ENCODE assay signal across 26 cellular contexts in the genomic region with DNA sequence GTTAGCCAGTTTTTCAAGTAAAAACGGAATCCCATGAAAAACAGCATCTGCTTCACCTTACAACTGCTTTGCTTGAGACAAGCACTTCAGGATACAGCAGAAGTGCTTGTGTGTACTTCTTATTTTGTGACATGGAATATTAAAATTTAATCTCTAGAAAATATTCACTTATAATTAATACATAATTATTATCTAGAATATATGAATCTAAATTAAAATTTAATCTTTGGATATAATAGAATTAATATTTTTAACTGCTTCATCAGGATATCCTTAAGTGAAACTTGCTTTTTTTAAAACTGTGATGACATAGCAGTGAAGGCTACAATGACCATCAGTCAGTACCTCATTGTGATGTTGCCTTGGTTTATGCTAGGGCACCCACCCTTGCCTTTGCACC.
DNase-seq lines count a peak whose midpoint lies in the region; ATAC-seq, FAIRE-seq and TF ChIP-seq lines count a peak whose summit lies in the region.
"Had no signal": no experiment of that assay in that cellular context is flagged by ENCODE, and none has a peak within 500 bp of the region (broad histone marks: within the 10 kb centered on the region; RNA-seq: fewer than 3 reads in every experiment).

No MANE protein-coding gene starts in this region.

- no peaks in the 10 kb centered on the region for H3K27me3 ChIP-seq in Panc1 (ENCODE audit: control insufficient read depth, insufficient read depth, low read length)
- no peaks in the 10 kb centered on the region for H3K27me3 ChIP-seq in adipocyte (replicated peaks; ENCODE audit: control insufficient read depth, insufficient read depth, low read length)
- no peaks in the 10 kb centered on the region for H3K27me3 ChIP-seq in smooth muscle cell (ENCODE audit: low read depth)
- H3K27me3 ChIP-seq in MG63 = no peaks in the 10 kb centered on the region
- H3K27me3 ChIP-seq: BE2C; BLaER1 treated with 17β-estradiol and CSF1 and Interleukin-3, amounts not matched to agents 10 nM and 100 nM had no signal

- 3% methylated on average over 1 of the region's 1 CpG for WGBS in smooth muscle cell (ENCODE audit: low lambda C conversion rate)

- peaks cover 21% of the 10 kb centered on the region for H3F3A ChIP-seq in smooth muscle cell (ENCODE audit: low read depth)

- no TSS peak for BruUV-seq in Panc1 (replicated peaks; lab: Mats Ljungman, UMichigan)

- CTCF ChIA-PET in Panc1 (lab: Charles Lee) = no interaction called here

- H3K4me2 ChIP-seq in smooth muscle cell = peak overlapping the region; percentile 83
- H3K4me2 ChIP-seq: A549; BLaER1 treated with 17β-estradiol and CSF1 and Interleukin-3, amounts not matched to agents 10 nM and 100 nM; GM23338 had no signal

- no peak for TF ChIP-seq POLR2A in GM12891 (IDR thresholded peaks at IDR 0.05; ENCODE audit: low read depth, low read length)

- peaks cover 19% of the 10 kb centered on the region for H3K4me1 ChIP-seq in Panc1 (ENCODE audit: control insufficient read depth, insufficient read depth, low read length)
- peaks cover 57% of the 10 kb centered on the region for H3K4me1 ChIP-seq in adipocyte (ENCODE audit: control insufficient read depth, insufficient read depth, low read length)
- H3K4me1 ChIP-seq in smooth muscle cell (ENCODE audit: low read depth) = peaks cover 25% of the 10 kb centered on the region
- H3K4me1 ChIP-seq: BE2C; BLaER1 treated with 17β-estradiol and CSF1 and Interleukin-3, amounts not matched to agents 10 nM and 100 nM; HAP-1 had no signal

- TF ChIP-seq CTCF in Panc1 (IDR thresholded peaks at IDR 0.05) = no peak
- TF ChIP-seq CTCF in smooth muscle cell (IDR thresholded peaks at IDR 0.05; ENCODE audit: borderline replicate concordance, insufficient read depth, poor library complexity, severe bottlenecking) = no peak

- no peaks in the 10 kb centered on the region for H4K20me1 ChIP-seq in smooth muscle cell (ENCODE audit: low read depth)
- H4K20me1 ChIP-seq: BLaER1 treated with 17β-estradiol and CSF1 and Interleukin-3, amounts not matched to agents 10 nM and 100 nM had no signal

- H3K36me3 ChIP-seq in Panc1 (ENCODE audit: control insufficient read depth, insufficient read depth, low read length) = no peaks in the 10 kb centered on the region
- no peaks in the 10 kb centered on the region for H3K36me3 ChIP-seq in adipocyte (ENCODE audit: control insufficient read depth, insufficient read depth, low read length, severe bottlenecking)
- H3K36me3 ChIP-seq in smooth muscle cell (ENCODE audit: low read depth) = no peaks in the 10 kb centered on the region
- H3K36me3 ChIP-seq in MG63 = no peaks in the 10 kb centered on the region
- H3K36me3 ChIP-seq: BE2C; BLaER1 treated with 17β-estradiol and CSF1 and Interleukin-3, amounts not matched to agents 10 nM and 100 nM; HAP-1 had no signal

- POLR2A ChIA-PET in Panc1 (lab: Charles Lee) = no interaction called here

- DNase-seq in GM12891 (ENCODE audit: insufficient read length, low spot score) (no peak), Panc1 (ENCODE audit: low read depth, low spot score) (no peak), adipocyte (ENCODE audit: low read depth) (no peak), smooth muscle cell (lab: John Stamatoyannopoulos, UW; ENCODE audit: unreplicated experiment) (no peak), NCI-H748 (lab: John Stamatoyannopoulos, UW; ENCODE audit: unreplicated experiment) (no peak), MG63 (no peak)
- no peak for DNase-seq in activated CD4-positive, alpha-beta T cell treated with anti-CD3 and anti-CD28 coated beads, Interleukin-2, amount 10 ng/mL, durations not matched to agents 24 days and 14 days
- DNase-seq: 8988T; ACHN; AML-193; BE2C; CD4-positive, alpha-beta T cell; CD8-positive, alpha-beta memory T cell; DMS 273 treated with DMSO at 0.1 percent for 48 hours; DMS79; EL; GDM1; HFFc6 had no signal

- in situ Hi-C loops in Panc1 (cut with HindIII; ENCODE audit: low pct_unique_long_range_greater_than_20kb, low sequenced_read_pairs) = no loop called here

- H3K9ac ChIP-seq in adipocyte (ENCODE audit: low read length) = peak overlapping the region; percentile 71
- no peak overlapping the region for H3K9ac ChIP-seq in smooth muscle cell (ENCODE audit: low read depth)
- H3K9ac ChIP-seq: BLaER1 treated with 17β-estradiol and CSF1 and Interleukin-3, amounts not matched to agents 10 nM and 100 nM had no signal

- H3K27ac ChIP-seq in Panc1 (ENCODE audit: low read length) (peak overlapping the region; percentile 78; the same call in 1 of the 2 replicates), smooth muscle cell (ENCODE audit: low read depth) (peak overlapping the region; percentile 91)
- H3K27ac ChIP-seq: A549; BLaER1 treated with 17β-estradiol and CSF1 and Interleukin-3, amounts not matched to agents 10 nM and 100 nM had no signal

- peaks cover 36% of the 10 kb centered on the region for H3K4me1 Mint-ChIP-seq in activated CD4-positive, alpha-beta T cell treated with anti-CD3 and anti-CD28 coated beads, Interleukin-2, amount 10 ng/mL, durations not matched to agents 24 days and 14 days

- intact Hi-C loops in Panc1 (cut with micrococcal nuclease; ENCODE audit: unreplicated experiment) = no loop called here
- intact Hi-C loops in activated CD4-positive, alpha-beta T cell treated with anti-CD3 and anti-CD28 coated beads, Interleukin-2, amount 10 ng/mL, durations not matched to agents 24 days and 14 days (cut with micrococcal nuclease) = loop anchor here (5.0 to 10.0 kb wide), 7 partner anchors 120 to 530 kb away; partner anchors contain the start of genes SUCO and VAMP4

- peak; percentile 55 for FAIRE-seq in GM12891 (lab: Jason Lieb, UNC)
- FAIRE-seq: A549, GM12878, GM18507, H54 had no signal

- no peak overlapping the region for H3K27ac Mint-ChIP-seq in activated CD4-positive, alpha-beta T cell treated with anti-CD3 and anti-CD28 coated beads, Interleukin-2, amount 10 ng/mL, durations not matched to agents 24 days and 14 days
- H3K27ac Mint-ChIP-seq: CD14-positive monocyte; CD4-positive, alpha-beta T cell; CD8-positive, alpha-beta memory T cell; GM23338; HFFc6 had no signal

- H3K4me3 ChIP-seq in Panc1 (ENCODE audit: low read depth in 2 of 2, low read length in 2 of 2) = no peak overlapping the region
- H3K4me3 ChIP-seq in adipocyte (ENCODE audit: low read length) = no peak overlapping the region
- no peak overlapping the region for H3K4me3 ChIP-seq in smooth muscle cell
- no peak overlapping the region for H3K4me3 ChIP-seq in MG63
- H3K4me3 ChIP-seq: A549; BLaER1 treated with 17β-estradiol and CSF1 and Interleukin-3, amounts not matched to agents 10 nM and 100 nM; GM12878; GM23338; HAP-1 had no signal

- H3K27me3 Mint-ChIP-seq in activated CD4-positive, alpha-beta T cell treated with anti-CD3 and anti-CD28 coated beads, Interleukin-2, amount 10 ng/mL, durations not matched to agents 24 days and 14 days = no peaks in the 10 kb centered on the region
- H3K27me3 Mint-ChIP-seq: CD4-positive, alpha-beta T cell had no signal

- H3K36me3 Mint-ChIP-seq in activated CD4-positive, alpha-beta T cell treated with anti-CD3 and anti-CD28 coated beads, Interleukin-2, amount 10 ng/mL, durations not matched to agents 24 days and 14 days (ENCODE audit: low read depth) = peaks cover 3% of the 10 kb centered on the region
- H3K36me3 Mint-ChIP-seq: CD14-positive monocyte; CD8-positive, alpha-beta memory T cell had no signal

- no peaks in the 10 kb centered on the region for H3K79me2 ChIP-seq in smooth muscle cell (ENCODE audit: low read depth)

- H2AFZ ChIP-seq in smooth muscle cell (ENCODE audit: low read depth) = peak overlapping the region; percentile 71
- H2AFZ ChIP-seq: GM23338 had no signal

- H3K9me3 Mint-ChIP-seq in activated CD4-positive, alpha-beta T cell treated with anti-CD3 and anti-CD28 coated beads, Interleukin-2, amount 10 ng/mL, durations not matched to agents 24 days and 14 days = no peaks in the 10 kb centered on the region
- H3K9me3 Mint-ChIP-seq: CD4-positive, alpha-beta T cell; CD8-positive, alpha-beta memory T cell; GM23338; HFFc6 had no signal

- no peak for ATAC-seq in Panc1
- ATAC-seq: A549, GM12878, GM23338 had no signal

- H3K9me3 ChIP-seq in Panc1 (ENCODE audit: control insufficient read depth, insufficient read depth, low read depth, low read length) (no peaks in the 10 kb centered on the region), adipocyte (ENCODE audit: control insufficient read depth, low read length) (no peaks in the 10 kb centered on the region), smooth muscle cell (replicated peaks; ENCODE audit: low read depth) (no peaks in the 10 kb centered on the region), MG63 (no peaks in the 10 kb centered on the region)
- H3K9me3 ChIP-seq: A549; BE2C; BLaER1 treated with 17β-estradiol and CSF1 and Interleukin-3, amounts not matched to agents 10 nM and 100 nM; HAP-1 had no signal

- H3K4me3 Mint-ChIP-seq in activated CD4-positive, alpha-beta T cell treated with anti-CD3 and anti-CD28 coated beads, Interleukin-2, amount 10 ng/mL, durations not matched to agents 24 days and 14 days = no peak overlapping the region
- H3K4me3 Mint-ChIP-seq: CD14-positive monocyte; CD4-positive, alpha-beta T cell; CD8-positive, alpha-beta memory T cell; GM23338; HFFc6 had no signal

TF ChIP-seq in GM12891, 5 proteins besides CTCF, POLR2A, EP300 and RAD21:
- no peak for TF ChIP-seq SPI1 (IDR thresholded peaks at IDR 0.05; ENCODE audit: low read depth, low read length)
TF ChIP-seq in GM12891: peak in this region for 0.
